In genomic region chr10:5603848-5604170, GRCh38 we compare ENCODE assay signal across 31 cellular contexts.
"Had no signal": no experiment of that assay in that cellular context is flagged by ENCODE, and none has a peak within 500 bp of the region (broad histone marks: within the 10 kb centered on the region; RNA-seq: fewer than 3 reads in every experiment).

No MANE protein-coding gene starts in this region.

- DNase-seq: activated B cell treated with CpG ODN at 0.5 μM for 24 hours; activated CD4-positive, alpha-beta memory T cell treated with anti-CD3 and anti-CD28 coated beads for 36 hours; activated CD4-positive, alpha-beta T cell treated with anti-CD3 and anti-CD28 coated beads for 4 hours; activated CD4-positive, alpha-beta T cell treated with anti-CD3 and anti-CD28 coated beads, Interleukin-2, amount 50 U/mL, for 1 hour; activated CD4-positive, CD25-positive, alpha-beta regulatory T cell treated with anti-CD3 and anti-CD28 coated beads, Interleukin-2, amount 50 U/mL, for 72 hours; activated CD8-positive, alpha-beta memory T cell treated with anti-CD3 and anti-CD28 coated beads, Interleukin-2, amount 50 U/mL, for 4 hours; activated effector memory CD4-positive, alpha-beta T cell treated with Interleukin-2 at 50 U/mL for 16 hours; activated naive CD4-positive, alpha-beta T cell treated with anti-CD3 and anti-CD28 coated beads, Interleukin-2, amount 10 ng/mL, durations not matched to agents 7 days and 5 days; activated naive CD8-positive, alpha-beta T cell treated with anti-CD3 and anti-CD28 coated beads, Interleukin-2, amount 50 U/mL, for 24 hours; activated T-cell treated with anti-CD3 and anti-CD28 coated beads, Interleukin-2, amount 50 U/mL, for 48 hours; amniotic stem cell; body of pancreas; Kasumi-1; KG1; MG63; NCI-H1092; NCI-H146; NCI-H187 treated with DMSO at 0.1 percent for 48 hours; NCI-H2081 treated with DMSO at 0.1 percent for 48 hours; NCI-H226; NCI-H446 treated with DMSO at 0.1 percent for 48 hours; NCI-H524; NCI-H69; NCI-H82; SHP77; SJCRH30; T1000 had no signal

- H3K4me1 ChIP-seq: body of pancreas, breast epithelium had no signal

- ATAC-seq: activated naive CD8-positive, alpha-beta T cell treated with anti-CD3 and anti-CD28 coated beads, Interleukin-2, amount 50 U/mL, for 24 hours; body of pancreas; Panc1 had no signal

- H3K27ac ChIP-seq: body of pancreas, breast epithelium, SJCRH30, SK-N-MC, VCaP had no signal

- H3K27me3 ChIP-seq: body of pancreas, breast epithelium, MG63, SJCRH30 had no signal

- H3K36me3 ChIP-seq: breast epithelium, MG63, SJCRH30 had no signal

- H3K4me3 ChIP-seq: body of pancreas, breast epithelium, MG63, SJCRH30, SK-N-MC had no signal

- H3K9me3 ChIP-seq: body of pancreas, breast epithelium, MG63, SJCRH30 had no signal
